16 cellular contexts compared by ENCODE assay signal in the genomic region with DNA sequence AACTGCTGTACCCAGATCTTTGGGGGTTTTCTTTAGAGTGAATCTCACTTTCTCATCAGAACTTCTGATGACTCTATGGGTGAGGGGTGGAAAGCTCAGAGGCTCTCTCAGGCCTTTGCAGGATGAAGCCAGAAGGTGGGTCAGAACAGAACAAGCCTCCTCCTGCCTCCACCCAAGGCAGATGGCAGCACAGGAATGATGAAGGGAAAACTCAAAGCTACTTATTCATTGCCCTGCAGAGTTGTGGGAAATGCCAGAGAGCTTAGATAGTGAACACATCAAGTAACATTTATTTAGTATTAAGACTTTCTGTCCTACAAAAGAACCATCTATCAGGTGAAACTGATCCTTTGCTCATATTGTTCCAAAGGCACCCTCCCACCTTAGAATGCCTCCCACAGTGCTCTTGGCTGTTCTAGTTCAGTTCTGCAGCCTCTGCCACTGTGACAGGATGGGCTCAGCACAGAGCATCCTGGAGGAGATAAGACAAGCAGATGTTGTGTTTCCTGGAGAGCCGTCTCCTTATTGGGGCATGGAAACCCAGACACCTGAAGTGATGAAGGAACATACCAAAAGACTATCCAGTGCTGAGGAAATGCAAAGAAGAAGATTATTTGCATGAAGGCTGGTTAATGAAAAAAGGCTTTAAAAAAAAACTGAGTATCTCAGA.
DNase-seq lines count a peak whose midpoint lies in the region; ATAC-seq, FAIRE-seq and TF ChIP-seq lines count a peak whose summit lies in the region.
"Had no signal": no experiment of that assay in that cellular context is flagged by ENCODE, and none has a peak within 500 bp of the region (broad histone marks: within the 10 kb centered on the region; RNA-seq: fewer than 3 reads in every experiment).

No MANE protein-coding gene starts in this region.

- no peak overlapping the region for H3K27ac ChIP-seq in GM12878 (ENCODE audit: control insufficient read depth, insufficient read depth)
- H3K27ac ChIP-seq in adrenal gland, result no peak overlapping the region
- H3K27ac ChIP-seq: BLaER1 treated with 17β-estradiol and CSF1 and Interleukin-3, amounts not matched to agents 10 nM and 100 nM had no signal

- H3K4me3 ChIP-seq in GM12878 (no peak overlapping the region), adrenal gland (no peak overlapping the region)
- H3K4me3 ChIP-seq: BLaER1 treated with 17β-estradiol and CSF1 and Interleukin-3, amounts not matched to agents 10 nM and 100 nM; GM23338 had no signal

- RAD21 ChIA-PET in GM12878 (lab: Charles Lee; ENCODE audit: unreplicated experiment), result interaction anchor here (1.0 kb wide), 1 partner anchor 190 kb away, joined by 3 read pairs; no protein-coding TSS in a partner anchor

- H3K79me2 ChIP-seq in GM12878 (ENCODE audit: control insufficient read depth, insufficient read depth, low read length), result no peaks in the 10 kb centered on the region

- H3K36me3 ChIP-seq in GM12878 (ENCODE audit: control insufficient read depth in 2 of 2, insufficient read depth in 2 of 2, low read length in 1 of 2), result no peaks in the 10 kb centered on the region
- H3K36me3 ChIP-seq in adrenal gland (replicated peaks in 1 of 2), result no peaks in the 10 kb centered on the region
- H3K36me3 ChIP-seq: BLaER1 treated with 17β-estradiol and CSF1 and Interleukin-3, amounts not matched to agents 10 nM and 100 nM had no signal

- H4K20me1 ChIP-seq in GM12878 (ENCODE audit: control insufficient read depth, insufficient read depth), result no peaks in the 10 kb centered on the region
- H4K20me1 ChIP-seq: BLaER1 treated with 17β-estradiol and CSF1 and Interleukin-3, amounts not matched to agents 10 nM and 100 nM had no signal

- no peak for TF ChIP-seq CTCF in GM12878 (IDR thresholded peaks at IDR 0.05 in 2 of 3, conservative IDR thresholded peaks at IDR 0.05 in 1 of 3; ENCODE audit: control insufficient read depth in 2 of 3, extremely low read depth in 1 of 3, insufficient read depth in 1 of 3, low read depth in 3 of 3, low read length in 3 of 3)
- TF ChIP-seq CTCF in adrenal gland (IDR thresholded peaks at IDR 0.05), result no peak

- H3K4me2 ChIP-seq in GM12878 (ENCODE audit: control insufficient read depth, insufficient read depth), result no peak overlapping the region
- H3K4me2 ChIP-seq: BLaER1 treated with 17β-estradiol and CSF1 and Interleukin-3, amounts not matched to agents 10 nM and 100 nM; GM23338 had no signal

- H3K9me3 ChIP-seq in GM12878 (replicated peaks; ENCODE audit: control insufficient read depth, insufficient read depth, low read length), result no peaks in the 10 kb centered on the region
- H3K9me3 ChIP-seq in adrenal gland (replicated peaks in 1 of 3), result no peaks in the 10 kb centered on the region
- H3K9me3 ChIP-seq: BLaER1 treated with 17β-estradiol and CSF1 and Interleukin-3, amounts not matched to agents 10 nM and 100 nM had no signal

- H3K9ac ChIP-seq in GM12878 (ENCODE audit: control insufficient read depth, insufficient read depth, low read length), result no peak overlapping the region
- H3K9ac ChIP-seq: BLaER1 treated with 17β-estradiol and CSF1 and Interleukin-3, amounts not matched to agents 10 nM and 100 nM had no signal

- POLR2A ChIA-PET in GM12878 (lab: Charles Lee), result no interaction called here

- TF ChIP-seq RAD21 in GM12878 (IDR thresholded peaks at IDR 0.05; ENCODE audit: insufficient read depth, low read depth, low read length), result no peak

- peaks cover 3% of the 10 kb centered on the region; the same call in 1 of the 2 replicates for H3K4me1 ChIP-seq in GM12878 (ENCODE audit: control insufficient read depth, insufficient read depth, low read length)
- H3K4me1 ChIP-seq in adrenal gland (replicated peaks in 1 of 2), result no peaks in the 10 kb centered on the region
- H3K4me1 ChIP-seq: BLaER1 treated with 17β-estradiol and CSF1 and Interleukin-3, amounts not matched to agents 10 nM and 100 nM had no signal

- no TSS peak for BruUV-seq in GM12878 (replicated peaks; lab: Mats Ljungman, UMichigan)

- TF ChIP-seq POLR2A in GM12878 (IDR thresholded peaks at IDR 0.05; ENCODE audit: low read depth, low read length) (no peak), adrenal gland (IDR thresholded peaks at IDR 0.05) (no peak)

- peak; percentile 16 for DNase-seq in EH (ENCODE audit: low read depth)
- no peak for DNase-seq in GM12878 (ENCODE audit: low read depth, low spot score)
- peak; percentile 41 for DNase-seq in putamen (ENCODE audit: low spot score)
- DNase-seq in adrenal gland, result no peak
- no peak for DNase-seq in NCI-H2107 (lab: John Stamatoyannopoulos, UW)
- no peak for DNase-seq in NCI-H524 (lab: John Stamatoyannopoulos, UW)
- no peak for DNase-seq in NCI-H1092 (lab: John Stamatoyannopoulos, UW)
- DNase-seq: 8988T; CD4-positive, CD25-positive, alpha-beta regulatory T cell; DMS53; H9; KG1 had no signal

- no peak for TF ChIP-seq EP300 in GM12878 (IDR thresholded peaks at IDR 0.05; ENCODE audit: borderline replicate concordance in 1 of 2, control insufficient read depth in 1 of 2, low read depth in 2 of 2, low read length in 2 of 2)

- SMC1A ChIA-PET in GM12878 (lab: Charles Lee; ENCODE audit: uncharacterized antibody, unreplicated experiment), result interaction anchor here (0.6 to 2.5 kb wide), 6 partner anchors 11 to 103 kb away, joined by 3 to 7 read pairs (median 4); no protein-coding TSS in a partner anchor

- H2AFZ ChIP-seq in GM12878 (ENCODE audit: control insufficient read depth, low read depth, low read length), result peak overlapping the region; percentile 9; the same call in 1 of the 2 replicates
- H2AFZ ChIP-seq: GM23338 had no signal

- in situ Hi-C loops in GM12878 (cut with MboI), result no loop called here

- 13% methylated on average over 1 of the region's 1 CpG for WGBS in GM12878 (ENCODE audit: insufficient coverage, insufficient replicate concordance, low lambda C conversion rate, missing lambda C conversion rate)
- 74 to 89% (median 79%) methylated on average over 1 of the region's 1 CpG for WGBS in adrenal gland, 4 donors

- intact Hi-C loops in GM12878 (cut with micrococcal nuclease; ENCODE audit: unreplicated experiment) (no loop called here), adrenal gland (cut with DNase I) (no loop called here)

- CTCF ChIA-PET in GM12878 (lab: Yijun Ruan, JAX), result interaction anchor here (1.1 to 1.7 kb wide), 4 partner anchors 10 to 189 kb away, joined by 4 to 5 read pairs (median 4); no protein-coding TSS in a partner anchor

- peak; percentile 21 for ATAC-seq in HG02610 (IDR thresholded peaks at IDR 0.05; ENCODE audit: unreplicated experiment)
- ATAC-seq in GM12878, result no peak
- ATAC-seq: GM23338 had no signal

- FAIRE-seq in GM12878 (lab: Jason Lieb, UNC), result no peak
- FAIRE-seq: GM18507 had no signal

- H3K27me3 ChIP-seq in GM12878 (replicated peaks in 1 of 2; ENCODE audit: control insufficient read depth in 2 of 2, insufficient read depth in 2 of 2, low read length in 1 of 2), result no peaks in the 10 kb centered on the region
- no peaks in the 10 kb centered on the region for H3K27me3 ChIP-seq in adrenal gland
- H3K27me3 ChIP-seq: BLaER1 treated with 17β-estradiol and CSF1 and Interleukin-3, amounts not matched to agents 10 nM and 100 nM had no signal

TF ChIP-seq in GM12878, 131 proteins besides CTCF, POLR2A, EP300 and RAD21 (continues in another document):
- TF ChIP-seq SUZ12 (IDR thresholded peaks at IDR 0.05; ENCODE audit: unreplicated experiment), result no peak
- TF ChIP-seq MTA3 (IDR thresholded peaks at IDR 0.05; ENCODE audit: borderline replicate concordance, low read length), result no peak
- no peak for TF ChIP-seq TAF1 (IDR thresholded peaks at IDR 0.05; ENCODE audit: borderline replicate concordance, low read depth, low read length)
- TF ChIP-seq CHD1 (IDR thresholded peaks at IDR 0.05; ENCODE audit: low read depth, low read length), result no peak
- no peak for TF ChIP-seq BHLHE40 (IDR thresholded peaks at IDR 0.05; ENCODE audit: borderline replicate concordance in 1 of 2, low read depth in 2 of 2, low read length in 1 of 2)
- TF ChIP-seq, protein P1, sequence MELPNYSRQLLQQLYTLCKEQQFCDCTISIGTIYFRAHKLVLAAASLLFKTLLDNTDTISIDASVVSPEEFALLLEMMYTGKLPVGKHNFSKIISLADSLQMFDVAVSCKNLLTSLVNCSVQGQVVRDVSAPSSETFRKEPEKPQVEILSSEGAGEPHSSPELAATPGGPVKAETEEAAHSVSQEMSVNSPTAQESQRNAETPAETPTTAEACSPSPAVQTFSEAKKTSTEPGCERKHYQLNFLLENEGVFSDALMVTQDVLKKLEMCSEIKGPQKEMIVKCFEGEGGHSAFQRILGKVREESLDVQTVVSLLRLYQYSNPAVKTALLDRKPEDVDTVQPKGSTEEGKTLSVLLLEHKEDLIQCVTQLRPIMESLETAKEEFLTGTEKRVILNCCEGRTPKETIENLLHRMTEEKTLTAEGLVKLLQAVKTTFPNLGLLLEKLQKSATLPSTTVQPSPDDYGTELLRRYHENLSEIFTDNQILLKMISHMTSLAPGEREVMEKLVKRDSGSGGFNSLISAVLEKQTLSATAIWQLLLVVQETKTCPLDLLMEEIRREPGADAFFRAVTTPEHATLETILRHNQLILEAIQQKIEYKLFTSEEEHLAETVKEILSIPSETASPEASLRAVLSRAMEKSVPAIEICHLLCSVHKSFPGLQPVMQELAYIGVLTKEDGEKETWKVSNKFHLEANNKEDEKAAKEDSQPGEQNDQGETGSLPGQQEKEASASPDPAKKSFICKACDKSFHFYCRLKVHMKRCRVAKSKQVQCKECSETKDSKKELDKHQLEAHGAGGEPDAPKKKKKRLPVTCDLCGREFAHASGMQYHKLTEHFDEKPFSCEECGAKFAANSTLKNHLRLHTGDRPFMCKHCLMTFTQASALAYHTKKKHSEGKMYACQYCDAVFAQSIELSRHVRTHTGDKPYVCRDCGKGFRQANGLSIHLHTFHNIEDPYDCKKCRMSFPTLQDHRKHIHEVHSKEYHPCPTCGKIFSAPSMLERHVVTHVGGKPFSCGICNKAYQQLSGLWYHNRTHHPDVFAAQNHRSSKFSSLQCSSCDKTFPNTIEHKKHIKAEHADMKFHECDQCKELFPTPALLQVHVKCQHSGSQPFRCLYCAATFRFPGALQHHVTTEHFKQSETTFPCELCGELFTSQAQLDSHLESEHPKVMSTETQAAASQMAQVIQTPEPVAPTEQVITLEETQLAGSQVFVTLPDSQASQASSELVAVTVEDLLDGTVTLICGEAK (IDR thresholded peaks at IDR 0.05; ENCODE audit: borderline replicate concordance), result no peak
- TF ChIP-seq SREBF1 (IDR thresholded peaks at IDR 0.05; ENCODE audit: low read length), result no peak
- TF ChIP-seq, protein P2, sequence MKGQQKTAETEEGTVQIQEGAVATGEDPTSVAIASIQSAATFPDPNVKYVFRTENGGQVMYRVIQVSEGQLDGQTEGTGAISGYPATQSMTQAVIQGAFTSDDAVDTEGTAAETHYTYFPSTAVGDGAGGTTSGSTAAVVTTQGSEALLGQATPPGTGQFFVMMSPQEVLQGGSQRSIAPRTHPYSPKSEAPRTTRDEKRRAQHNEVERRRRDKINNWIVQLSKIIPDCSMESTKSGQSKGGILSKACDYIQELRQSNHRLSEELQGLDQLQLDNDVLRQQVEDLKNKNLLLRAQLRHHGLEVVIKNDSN (IDR thresholded peaks at IDR 0.05; ENCODE audit: borderline replicate concordance, extremely low read length, insufficient read depth, low read depth, low read length), result no peak
- TF ChIP-seq TCF3 (IDR thresholded peaks at IDR 0.05; ENCODE audit: borderline replicate concordance, insufficient read depth, low read depth, low read length), result no peak

Comparison
In these comparisons a context has a peak if more than half of its experiments do, and no peak if none do; other contexts are left out.
1. DNase-seq: peak in EH (single experiment) and putamen (single experiment); none in GM12878 (single experiment), adrenal gland (0 of 7), NCI-H2107 (single experiment), NCI-H524 (0 of 2) and NCI-H1092 (single experiment).